Comparison of ENCODE assay signal across 10 cellular contexts in the genomic region with DNA sequence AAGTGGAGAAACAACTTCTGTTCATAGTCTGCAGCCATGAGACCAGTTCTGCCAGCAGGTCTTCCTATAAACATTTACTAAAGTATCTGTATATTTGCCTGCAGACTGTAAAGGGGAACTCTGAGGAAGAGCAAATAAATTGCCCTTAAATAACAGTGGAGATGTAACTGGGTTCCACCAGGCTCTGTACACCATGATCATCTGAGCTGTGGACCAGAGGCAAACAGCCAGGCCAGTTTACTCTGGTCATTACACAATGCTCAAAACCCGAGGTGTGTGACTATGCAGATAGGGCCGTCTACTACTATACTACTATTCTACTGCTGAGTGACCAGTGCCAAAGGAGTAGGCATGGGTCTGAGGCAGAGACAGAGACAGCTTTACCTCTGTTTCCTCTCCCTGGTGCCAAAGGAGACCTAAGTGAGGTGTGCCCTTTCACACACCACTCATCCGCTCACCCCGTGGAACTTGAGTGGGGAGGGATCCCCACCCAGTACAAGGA. TPM values are rescaled to one million over a fixed set of nuclear protein-coding genes. Genes with fewer than 3 reads are reported as not detected.
DNase-seq lines count a peak whose midpoint lies in the region; ATAC-seq and TF ChIP-seq lines count a peak whose summit lies in the region.
"Had no signal": no experiment of that assay in that cellular context is flagged by ENCODE, and none has a peak within 500 bp of the region (broad histone marks: within the 10 kb centered on the region; RNA-seq: fewer than 3 reads in every experiment).

No MANE protein-coding gene starts in this region.

- no peak for TF ChIP-seq CTCF in RWPE2 (IDR thresholded peaks at IDR 0.05; ENCODE audit: poor library complexity, severe bottlenecking)
- no peak for TF ChIP-seq CTCF in omental fat pad (IDR thresholded peaks at IDR 0.05)

- no peaks in the 10 kb centered on the region for H3K27me3 ChIP-seq in RWPE2 (ENCODE audit: insufficient read depth, poor library complexity, severe bottlenecking)

- ATAC-seq in RWPE2 (ENCODE audit: low read depth): peak; percentile 39
- peak; percentile 42 for ATAC-seq in omental fat pad (ENCODE audit: low FRiP score)
- ATAC-seq in GM18861 (IDR thresholded peaks at IDR 0.05; ENCODE audit: unreplicated experiment): no peak
- ATAC-seq in GM18868 (IDR thresholded peaks at IDR 0.05; ENCODE audit: unreplicated experiment): no peak

- no peaks in the 10 kb centered on the region for H3K9me3 ChIP-seq in RWPE2 (ENCODE audit: severe bottlenecking)

- H3K4me1 ChIP-seq in RWPE2 (ENCODE audit: insufficient read depth, poor library complexity, severe bottlenecking): peaks cover 41% of the 10 kb centered on the region

- peaks cover 87% of the 10 kb centered on the region for H3K36me3 ChIP-seq in RWPE2 (ENCODE audit: low read depth)

- DNase-seq in AG20443 (ENCODE audit: low spot score) (peak; percentile 53), RWPE2 (ENCODE audit: low spot score) (no peak), epithelial cell of prostate (ENCODE audit: low read depth, low spot score) (no peak), omental fat pad (ENCODE audit: low spot score) (no peak), NCI-H69 (lab: John Stamatoyannopoulos, UW) (no peak)
- DNase-seq in stimulated activated CD4-positive, alpha-beta T cell treated with anti-CD3 and anti-CD28 coated beads, Interleukin-1b, Interleukin-23, amount 100 ng/mL, for 48 hours: no peak
- DNase-seq: erythroblast, NCI-H1092 had no signal

- no peak overlapping the region for H3K4me3 ChIP-seq in RWPE2 (ENCODE audit: severe bottlenecking)

- peak overlapping the region; percentile 89 for H3K27ac ChIP-seq in RWPE2 (ENCODE audit: poor library complexity, severe bottlenecking)
- peak overlapping the region; percentile 81 for H3K27ac ChIP-seq in epithelial cell of prostate

RNA-seq across cellular contexts. Expression of gene CERS5, which starts 21.2 kb away (rescaled TPM):
- total RNA-seq in omental fat pad: 10 to 100 TPM; 20.0 to 27.6 (median 24.6) TPM

Comparison
In these comparisons a context has a peak if more than half of its experiments do, and no peak if none do; other contexts are left out.
1. ATAC-seq: peak in RWPE2 (single experiment) and omental fat pad (single experiment); none in GM18861 (single experiment) and GM18868 (single experiment).